Comparison of ENCODE assay signal across 11 cellular contexts in the genomic region with DNA sequence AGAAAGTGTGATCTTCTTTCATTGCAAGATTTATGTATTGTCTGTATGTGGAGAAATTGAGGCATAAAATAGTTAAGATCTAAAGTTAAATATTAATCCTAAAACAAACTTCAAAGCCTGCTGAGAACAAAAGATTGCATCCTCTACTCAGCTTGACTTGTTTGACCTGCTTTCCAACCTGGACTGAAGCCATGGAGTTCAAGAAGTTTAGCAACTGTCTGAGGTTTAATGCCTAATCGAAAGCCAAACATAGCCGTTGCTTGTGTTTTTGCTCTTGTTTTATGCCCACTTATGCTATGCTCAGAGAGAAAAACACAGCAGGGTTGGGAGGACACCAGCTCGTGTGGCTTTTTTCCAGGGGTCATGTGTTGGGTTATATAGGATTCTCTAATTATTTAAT.
DNase-seq lines count a peak whose midpoint lies in the region; ATAC-seq, FAIRE-seq and TF ChIP-seq lines count a peak whose summit lies in the region.
"Had no signal": no experiment of that assay in that cellular context is flagged by ENCODE, and none has a peak within 500 bp of the region (broad histone marks: within the 10 kb centered on the region; RNA-seq: fewer than 3 reads in every experiment).

No MANE protein-coding gene starts in this region.

- no peak overlapping the region for H3K9ac ChIP-seq in HepG2 (ENCODE audit: insufficient read depth, low read depth, low read length)

- 0% methylated on average over 3 of the region's 3 CpGs for WGBS in HepG2 (ENCODE audit: low lambda C conversion rate)

- POLR2A ChIA-PET in HepG2 (lab: Yijun Ruan, JAX): interaction anchor here (0.5 to 1.1 kb wide), 2 partner anchors 65 to 562 kb away, joined by 3 to 4 read pairs; no protein-coding TSS in a partner anchor

- peaks cover 18% of the 10 kb centered on the region for H3K27me3 Mint-ChIP-seq in activated T-helper 2 cell treated with anti-CD3 and anti-CD28 coated beads, Interferon-gamma antibody, Interleukin-2, Interleukin-4, amounts not matched to agents 10 μg/mL and 5 μg/mL and 100 μg/mL, durations not matched to agents 14 hours and 24 hours and 36 hours (ENCODE audit: low read depth)
- H3K27me3 Mint-ChIP-seq in activated T-helper 1 cell treated with anti-CD3 and anti-CD28 coated beads, Interleukin-12 subunit alpha, Interleukin-12 subunit beta, Interleukin-2, Interleukin-4 antibody, amounts not matched to agents 30 ng/mL and 10 ng/mL and 1 ng/mL, durations not matched to agents 14 hours and 24 hours and 36 hours (ENCODE audit: insufficient read depth): peaks cover 17% of the 10 kb centered on the region

- H3K4me3 ChIP-seq in HepG2 (replicated peaks in 1 of 3; ENCODE audit: insufficient read depth in 1 of 3, low read depth in 2 of 3, low read length in 3 of 3): peak overlapping the region in 2 of 3 experiments; percentile 21 to 33; a peak in 2 of 6 replicates

- TF ChIP-seq CTCF in HepG2 (CRISPR knock-in tag; IDR thresholded peaks at IDR 0.05): no peak

- H3K27ac ChIP-seq in HepG2 (ENCODE audit: extremely low read length, insufficient read depth, low read length): peak overlapping the region; percentile 14

- peak; percentile 78 for FAIRE-seq in endometrium (lab: Jason Lieb, UNC)
- peak; percentile 97 for FAIRE-seq in HepG2 (lab: Jason Lieb, UNC)

- DNase-seq in Right ventricle myocardium superior (no peak), left cardiac atrium (no peak), HepG2 (ENCODE audit: low spot score) (peak; percentile 90), ureter (ENCODE audit: low spot score) (peak; percentile 71), NCI-H2081 (lab: John Stamatoyannopoulos, UW) (no peak)
- DNase-seq in activated T-helper 2 cell treated with anti-CD3 and anti-CD28 coated beads, Interferon-gamma antibody, Interleukin-2, Interleukin-4, amounts not matched to agents 10 μg/mL and 5 μg/mL and 100 μg/mL, durations not matched to agents 14 hours and 24 hours and 36 hours (ENCODE audit: low spot score): no peak
- no peak for DNase-seq in activated T-helper 1 cell treated with anti-CD3 and anti-CD28 coated beads, Interleukin-12 subunit alpha, Interleukin-12 subunit beta, Interleukin-2, Interleukin-4 antibody, amounts not matched to agents 30 ng/mL and 10 ng/mL and 1 ng/mL, durations not matched to agents 14 hours and 24 hours and 36 hours (ENCODE audit: low spot score)
- DNase-seq: AML-193, NCI-H1930, RPMI8226 had no signal

- intact Hi-C loops in Right ventricle myocardium superior (cut with DNase I): no loop called here
- intact Hi-C loops in left cardiac atrium (cut with DNase I): loop anchor here in 1 of 2 donors (5.0 kb wide), 2 partner anchors 106 to 276 kb away; a partner anchor contains a TSS
- intact Hi-C loops in HepG2 (cut with micrococcal nuclease; ENCODE audit: unreplicated experiment): no loop called here
- intact Hi-C loops in activated T-helper 2 cell treated with anti-CD3 and anti-CD28 coated beads, Interferon-gamma antibody, Interleukin-2, Interleukin-4, amounts not matched to agents 10 μg/mL and 5 μg/mL and 100 μg/mL, durations not matched to agents 14 hours and 24 hours and 36 hours (cut with micrococcal nuclease): no loop called here
- intact Hi-C loops in activated T-helper 1 cell treated with anti-CD3 and anti-CD28 coated beads, Interleukin-12 subunit alpha, Interleukin-12 subunit beta, Interleukin-2, Interleukin-4 antibody, amounts not matched to agents 30 ng/mL and 10 ng/mL and 1 ng/mL, durations not matched to agents 14 hours and 24 hours and 36 hours (cut with micrococcal nuclease): no loop called here

- H4K20me1 ChIP-seq in HepG2 (ENCODE audit: insufficient read depth, low read length): no peaks in the 10 kb centered on the region

- H3K27ac Mint-ChIP-seq in activated T-helper 2 cell treated with anti-CD3 and anti-CD28 coated beads, Interferon-gamma antibody, Interleukin-2, Interleukin-4, amounts not matched to agents 10 μg/mL and 5 μg/mL and 100 μg/mL, durations not matched to agents 14 hours and 24 hours and 36 hours: no peak overlapping the region
- no peak overlapping the region for H3K27ac Mint-ChIP-seq in activated T-helper 1 cell treated with anti-CD3 and anti-CD28 coated beads, Interleukin-12 subunit alpha, Interleukin-12 subunit beta, Interleukin-2, Interleukin-4 antibody, amounts not matched to agents 30 ng/mL and 10 ng/mL and 1 ng/mL, durations not matched to agents 14 hours and 24 hours and 36 hours

- no peaks in the 10 kb centered on the region for H3K36me3 Mint-ChIP-seq in activated T-helper 2 cell treated with anti-CD3 and anti-CD28 coated beads, Interferon-gamma antibody, Interleukin-2, Interleukin-4, amounts not matched to agents 10 μg/mL and 5 μg/mL and 100 μg/mL, durations not matched to agents 14 hours and 24 hours and 36 hours (ENCODE audit: low read depth)
- H3K36me3 Mint-ChIP-seq in activated T-helper 1 cell treated with anti-CD3 and anti-CD28 coated beads, Interleukin-12 subunit alpha, Interleukin-12 subunit beta, Interleukin-2, Interleukin-4 antibody, amounts not matched to agents 30 ng/mL and 10 ng/mL and 1 ng/mL, durations not matched to agents 14 hours and 24 hours and 36 hours (ENCODE audit: low read depth): no peaks in the 10 kb centered on the region

- no peaks in the 10 kb centered on the region for H3K9me3 ChIP-seq in HepG2 (ENCODE audit: low read length)

- no peak overlapping the region for H3K4me3 Mint-ChIP-seq in activated T-helper 2 cell treated with anti-CD3 and anti-CD28 coated beads, Interferon-gamma antibody, Interleukin-2, Interleukin-4, amounts not matched to agents 10 μg/mL and 5 μg/mL and 100 μg/mL, durations not matched to agents 14 hours and 24 hours and 36 hours (ENCODE audit: low read depth)
- H3K4me3 Mint-ChIP-seq in activated T-helper 1 cell treated with anti-CD3 and anti-CD28 coated beads, Interleukin-12 subunit alpha, Interleukin-12 subunit beta, Interleukin-2, Interleukin-4 antibody, amounts not matched to agents 30 ng/mL and 10 ng/mL and 1 ng/mL, durations not matched to agents 14 hours and 24 hours and 36 hours: no peak overlapping the region

- H3K4me2 ChIP-seq in HepG2 (ENCODE audit: low read depth, low read length): peak overlapping the region; percentile 77

- H3K27me3 ChIP-seq in HepG2 (ENCODE audit: control insufficient read depth in 1 of 2, insufficient read depth in 2 of 2, low read length in 2 of 2): no peaks in the 10 kb centered on the region; a peak in 1 of 5 replicates

- H2AFZ ChIP-seq in HepG2 (ENCODE audit: low read length): no peak overlapping the region

- no TSS peak for BruUV-seq in HepG2 (replicated peaks; lab: Mats Ljungman, UMichigan)

- no peak for TF ChIP-seq POLR2A in HepG2 (IDR thresholded peaks at IDR 0.05; ENCODE audit: insufficient read depth in 1 of 2, low read depth in 2 of 2, low read length in 2 of 2)

- TF ChIP-seq EP300 in HepG2 (IDR thresholded peaks at IDR 0.05; ENCODE audit: low read depth in 2 of 2, low read length in 2 of 2) (peak in 1 of 2 experiments; percentile 76; a peak in 2 of 4 replicates), HepG2 (CRISPR knock-in tag; IDR thresholded peaks at IDR 0.05; ENCODE audit: borderline replicate concordance) (no peak)

- peaks cover 44% of the 10 kb centered on the region for H3K4me1 ChIP-seq in HepG2 (ENCODE audit: insufficient read depth, low read length)

- H3K9me3 Mint-ChIP-seq in activated T-helper 2 cell treated with anti-CD3 and anti-CD28 coated beads, Interferon-gamma antibody, Interleukin-2, Interleukin-4, amounts not matched to agents 10 μg/mL and 5 μg/mL and 100 μg/mL, durations not matched to agents 14 hours and 24 hours and 36 hours: no peaks in the 10 kb centered on the region
- no peaks in the 10 kb centered on the region for H3K9me3 Mint-ChIP-seq in activated T-helper 1 cell treated with anti-CD3 and anti-CD28 coated beads, Interleukin-12 subunit alpha, Interleukin-12 subunit beta, Interleukin-2, Interleukin-4 antibody, amounts not matched to agents 30 ng/mL and 10 ng/mL and 1 ng/mL, durations not matched to agents 14 hours and 24 hours and 36 hours

- CTCF ChIA-PET in HepG2 (lab: Yijun Ruan, JAX; ENCODE audit: low intra/inter-chr PET ratio, low total read pairs): no interaction called here

- no peaks in the 10 kb centered on the region for H3K79me2 ChIP-seq in HepG2 (ENCODE audit: insufficient read depth, low read length)

- ATAC-seq in Right ventricle myocardium superior (ENCODE audit: poor library complexity) (peak; percentile 6), left cardiac atrium (no peak), HepG2 (peak; percentile 79)

- H3K4me1 Mint-ChIP-seq in activated T-helper 2 cell treated with anti-CD3 and anti-CD28 coated beads, Interferon-gamma antibody, Interleukin-2, Interleukin-4, amounts not matched to agents 10 μg/mL and 5 μg/mL and 100 μg/mL, durations not matched to agents 14 hours and 24 hours and 36 hours (ENCODE audit: low read depth): no peaks in the 10 kb centered on the region
- H3K4me1 Mint-ChIP-seq in activated T-helper 1 cell treated with anti-CD3 and anti-CD28 coated beads, Interleukin-12 subunit alpha, Interleukin-12 subunit beta, Interleukin-2, Interleukin-4 antibody, amounts not matched to agents 30 ng/mL and 10 ng/mL and 1 ng/mL, durations not matched to agents 14 hours and 24 hours and 36 hours (ENCODE audit: low read depth): no peaks in the 10 kb centered on the region

- no peaks in the 10 kb centered on the region for H3K36me3 ChIP-seq in HepG2 (replicated peaks in 1 of 2; ENCODE audit: control insufficient read depth in 1 of 2, insufficient read depth in 2 of 2, low read length in 2 of 2)

- no peak for TF ChIP-seq RAD21 in HepG2 (CRISPR knock-in tag; IDR thresholded peaks at IDR 0.05)

- in situ Hi-C loops in HepG2 (cut with HindIII; ENCODE audit: extremely low pct_ligation_motif_present, low pct_unique_long_range_greater_than_20kb): no loop called here

TF ChIP-seq in HepG2, 621 proteins besides CTCF, POLR2A, EP300 and RAD21 (continues in another document):
- TF ChIP-seq, protein P1, sequence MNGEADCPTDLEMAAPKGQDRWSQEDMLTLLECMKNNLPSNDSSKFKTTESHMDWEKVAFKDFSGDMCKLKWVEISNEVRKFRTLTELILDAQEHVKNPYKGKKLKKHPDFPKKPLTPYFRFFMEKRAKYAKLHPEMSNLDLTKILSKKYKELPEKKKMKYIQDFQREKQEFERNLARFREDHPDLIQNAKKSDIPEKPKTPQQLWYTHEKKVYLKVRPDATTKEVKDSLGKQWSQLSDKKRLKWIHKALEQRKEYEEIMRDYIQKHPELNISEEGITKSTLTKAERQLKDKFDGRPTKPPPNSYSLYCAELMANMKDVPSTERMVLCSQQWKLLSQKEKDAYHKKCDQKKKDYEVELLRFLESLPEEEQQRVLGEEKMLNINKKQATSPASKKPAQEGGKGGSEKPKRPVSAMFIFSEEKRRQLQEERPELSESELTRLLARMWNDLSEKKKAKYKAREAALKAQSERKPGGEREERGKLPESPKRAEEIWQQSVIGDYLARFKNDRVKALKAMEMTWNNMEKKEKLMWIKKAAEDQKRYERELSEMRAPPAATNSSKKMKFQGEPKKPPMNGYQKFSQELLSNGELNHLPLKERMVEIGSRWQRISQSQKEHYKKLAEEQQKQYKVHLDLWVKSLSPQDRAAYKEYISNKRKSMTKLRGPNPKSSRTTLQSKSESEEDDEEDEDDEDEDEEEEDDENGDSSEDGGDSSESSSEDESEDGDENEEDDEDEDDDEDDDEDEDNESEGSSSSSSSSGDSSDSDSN (CRISPR knock-in tag; IDR thresholded peaks at IDR 0.05): no peak
- TF ChIP-seq U2AF1 (optimal IDR thresholded peaks at IDR 0.05; ENCODE audit: low read depth, low read length) (no peak), ZBTB3 (CRISPR knock-in tag; IDR thresholded peaks at IDR 0.05; ENCODE audit: borderline replicate concordance, low read depth) (no peak)

Comparison
In these comparisons a context has a peak if more than half of its experiments do, and no peak if none do; other contexts are left out.
1. ATAC-seq: peak in Right ventricle myocardium superior (single experiment) and HepG2 (single experiment); none in left cardiac atrium (0 of 2).
2. DNase-seq: peak in HepG2 (single experiment) and ureter (single experiment); none in Right ventricle myocardium superior (single experiment), left cardiac atrium (single experiment), NCI-H2081 (0 of 2), activated T-helper 2 cell treated with anti-CD3 and anti-CD28 coated beads, Interferon-gamma antibody, Interleukin-2, Interleukin-4, amounts not matched to agents 10 μg/mL and 5 μg/mL and 100 μg/mL, durations not matched to agents 14 hours and 24 hours and 36 hours (single experiment) and activated T-helper 1 cell treated with anti-CD3 and anti-CD28 coated beads, Interleukin-12 subunit alpha, Interleukin-12 subunit beta, Interleukin-2, Interleukin-4 antibody, amounts not matched to agents 30 ng/mL and 10 ng/mL and 1 ng/mL, durations not matched to agents 14 hours and 24 hours and 36 hours (single experiment).